2 cellular contexts compared by ENCODE assay signal in genomic region chr16:23186171-23186570, GRCh38.
TF ChIP-seq lines count a peak whose summit lies in the region.

No MANE protein-coding gene starts in this region.

TF ChIP-seq in GM23338, 12 proteins besides CTCF, POLR2A, EP300 and RAD21:
- no peak for TF ChIP-seq ZNF462 (CRISPR knock-in tag; IDR thresholded peaks at IDR 0.05)
- no peak for TF ChIP-seq POLR2AphosphoS5 (IDR thresholded peaks at IDR 0.05; ENCODE audit: low read depth)

TF ChIP-seq in H1, 55 proteins besides CTCF, POLR2A, EP300 and RAD21:
- no peak for TF ChIP-seq NANOG (IDR thresholded peaks at IDR 0.05; ENCODE audit: insufficient read depth, low read depth, low read length, poor library complexity, severe bottlenecking)
- TF ChIP-seq SP2 (IDR thresholded peaks at IDR 0.05; ENCODE audit: low read length): no peak
- no peak for TF ChIP-seq BCL11A (IDR thresholded peaks at IDR 0.05; ENCODE audit: low read depth in 2 of 2, low read length in 2 of 2)
- TF ChIP-seq KDM1A (IDR thresholded peaks at IDR 0.05; ENCODE audit: borderline replicate concordance, low read length): no peak
- TF ChIP-seq EGR1 (IDR thresholded peaks at IDR 0.05; ENCODE audit: borderline replicate concordance, low read depth, low read length): no peak
- no peak for TF ChIP-seq GTF2F1 (IDR thresholded peaks at IDR 0.05; ENCODE audit: borderline replicate concordance, low read depth, low read length)
- TF ChIP-seq SP1 (IDR thresholded peaks at IDR 0.05; ENCODE audit: low read depth, low read length): no peak
- no peak for TF ChIP-seq CTBP2 (IDR thresholded peaks at IDR 0.05; ENCODE audit: borderline replicate concordance, insufficient read depth, insufficient read length, low read length)
- TF ChIP-seq EZH2 (IDR thresholded peaks at IDR 0.05; ENCODE audit: low read depth, low read length, severe bottlenecking): no peak
- TF ChIP-seq KDM5A (IDR thresholded peaks at IDR 0.05; ENCODE audit: low read length): no peak
